In genomic region chr3:56459719-56460118, GRCh38 we compare ENCODE assay signal across 30 cellular contexts. TPM values are rescaled to one million over a fixed set of nuclear protein-coding genes. Genes with fewer than 3 reads are reported as not detected.
"Had no signal": no experiment of that assay in that cellular context is flagged by ENCODE, and none has a peak within 500 bp of the region (broad histone marks: within the 10 kb centered on the region; RNA-seq: fewer than 3 reads in every experiment).

No MANE protein-coding gene starts in this region.

- H3K27me3 ChIP-seq: ascending aorta, brain microvascular endothelial cell had no signal

- H3K4me1 ChIP-seq: ascending aorta, esophagus muscularis mucosa, gastroesophageal sphincter, heart right ventricle had no signal

- DNase-seq: activated B cell treated with CpG ODN at 0.5 μM for 24 hours; activated CD4-positive, alpha-beta T cell treated with anti-CD3 and anti-CD28 coated beads for 48 hours; activated CD4-positive, alpha-beta T cell treated with anti-CD3 and anti-CD28 coated beads, Interleukin-2, amount 50 U/mL, for 1 hour; activated CD4-positive, alpha-beta T cell treated with anti-CD3 and anti-CD28 coated beads, Interleukin-2, amount 50 U/mL, for 48 hours; activated CD8-positive, alpha-beta memory T cell treated with anti-CD3 and anti-CD28 coated beads for 24 hours; activated CD8-positive, alpha-beta T cell treated with anti-CD3 and anti-CD28 coated beads for 36 hours; activated effector memory CD4-positive, alpha-beta T cell treated with Interleukin-2 at 50 U/mL for 16 hours; activated gamma-delta T cell treated with Interleukin-2 at 50 U/mL for 16 hours; activated naive CD4-positive, alpha-beta T cell treated with anti-CD3 and anti-CD28 coated beads, Interleukin-2, amount 50 U/mL, for 16 hours; activated naive CD4-positive, alpha-beta T cell treated with Interleukin-2 at 50 U/mL for 16 hours; activated naive CD8-positive, alpha-beta T cell treated with anti-CD3 and anti-CD28 coated beads for 36 hours; activated naive CD8-positive, alpha-beta T cell treated with anti-CD3 and anti-CD28 coated beads, Interleukin-2, amount 50 U/mL, for 24 hours; activated T-cell treated with anti-CD3 and anti-CD28 coated beads, Interleukin-2, amount 50 U/mL, for 4 hours; brain microvascular endothelial cell; cortex of kidney; dermis blood vessel endothelial cell; effector CD4-positive, alpha-beta T cell; effector memory CD8-positive, alpha-beta T cell; erythroblast; foreskin melanocyte; heart right ventricle; T-helper 1 cell; T-helper 17 cell; T1000; WERI-Rb-1 had no signal

- ATAC-seq: activated CD4-positive, CD25-positive, alpha-beta regulatory T cell treated with anti-CD3 and anti-CD28 coated beads, Interleukin-2, amount 50 U/mL, for 24 hours; activated CD8-positive, alpha-beta T cell treated with anti-CD3 and anti-CD28 coated beads for 36 hours; activated naive CD8-positive, alpha-beta T cell treated with anti-CD3 and anti-CD28 coated beads, Interleukin-2, amount 50 U/mL, for 24 hours; activated T-cell treated with anti-CD3 and anti-CD28 coated beads, Interleukin-2, amount 50 U/mL, for 4 hours; activated T-helper 17 cell treated with anti-CD3 and anti-CD28 coated beads, Interleukin-2, amount 50 U/mL, for 72 hours; effector memory CD8-positive, alpha-beta T cell; gastroesophageal sphincter; heart right ventricle; T-helper 17 cell had no signal

- H3K27ac ChIP-seq: ascending aorta, brain microvascular endothelial cell, esophagus muscularis mucosa, gastroesophageal sphincter, heart right ventricle, WERI-Rb-1 had no signal

- H3K36me3 ChIP-seq: ascending aorta, brain microvascular endothelial cell, esophagus muscularis mucosa, gastroesophageal sphincter, heart right ventricle, WERI-Rb-1 had no signal

- H3K9me3 ChIP-seq: ascending aorta, esophagus muscularis mucosa, gastroesophageal sphincter, heart right ventricle had no signal

- H3K4me3 ChIP-seq: ascending aorta, esophagus muscularis mucosa, gastroesophageal sphincter, heart right ventricle had no signal

RNA-seq across cellular contexts. Expression of gene ERC2, which starts 8.5 kb away (rescaled TPM):
- total RNA-seq: activated B cell treated with CpG ODN at 0.5 μM for 24 hours; activated naive CD8-positive, alpha-beta T cell treated with anti-CD3 and anti-CD28 coated beads for 36 hours; activated T-helper 17 cell treated with anti-CD3 and anti-CD28 coated beads, Interleukin-2, amount 50 U/mL, for 72 hours had no signal
